In genomic region chrX:9797961-9798360, GRCh38 we compare ENCODE assay signal across 22 cellular contexts. TPM values are rescaled to one million over a fixed set of nuclear protein-coding genes. Genes with fewer than 3 reads are reported as not detected.
DNase-seq lines count a peak whose midpoint lies in the region; ATAC-seq, FAIRE-seq and TF ChIP-seq lines count a peak whose summit lies in the region.
"Had no signal": no experiment of that assay in that cellular context is flagged by ENCODE, and none has a peak within 500 bp of the region (broad histone marks: within the 10 kb centered on the region; RNA-seq: fewer than 3 reads in every experiment).

No MANE protein-coding gene starts in this region.

- H3K36me3 ChIP-seq in H7 (replicated peaks; ENCODE audit: control insufficient read depth, insufficient read depth, low read length) (no peaks in the 10 kb centered on the region), liver (ENCODE audit: control insufficient read depth in 4 of 4, insufficient read depth in 3 of 4, low read depth in 1 of 4, low read length in 3 of 4) (no peaks in the 10 kb centered on the region), spleen (no peaks in the 10 kb centered on the region), small intestine (ENCODE audit: control insufficient read depth in 2 of 2, insufficient read depth in 2 of 2, low read length in 2 of 2) (no peaks in the 10 kb centered on the region)
- H3K36me3 ChIP-seq: MG63, Peyer's patch, SJCRH30 had no signal

- peaks cover 0 to 5% (median 2%) of the 10 kb centered on the region in 4 donors for H3K9me3 ChIP-seq in liver (ENCODE audit: control insufficient read depth in 4 of 4, low read length in 3 of 4)
- H3K9me3 ChIP-seq in spleen: peaks cover 0 to 32% (median 10%) of the 10 kb centered on the region in 8 donors
- H3K9me3 ChIP-seq in small intestine (ENCODE audit: control insufficient read depth, low read depth): no peaks in the 10 kb centered on the region
- H3K9me3 ChIP-seq: MG63, SJCRH30 had no signal

- H3K27ac ChIP-seq in liver (ENCODE audit: low read depth in 1 of 2, low read length in 2 of 2) (no peak overlapping the region), spleen (no peak overlapping the region), small intestine (ENCODE audit: low read depth in 1 of 2, low read length in 1 of 2) (no peak overlapping the region)
- H3K27ac ChIP-seq: C4-2B, Peyer's patch, SJCRH30 had no signal

- intact Hi-C loops in spleen (cut with DNase I; ENCODE audit: low total_unique reads): no loop called here

- H3K4me3 ChIP-seq in H7 (ENCODE audit: insufficient read depth, low read depth, low read length): no peak overlapping the region
- H3K4me3 ChIP-seq in liver (ENCODE audit: low read depth in 1 of 3, low read length in 3 of 3): no peak overlapping the region
- H3K4me3 ChIP-seq in spleen: no peak overlapping the region
- H3K4me3 ChIP-seq in small intestine (ENCODE audit: low read depth in 1 of 2, low read length in 2 of 2): no peak overlapping the region
- H3K4me3 ChIP-seq: K562, MG63, Peyer's patch, SJCRH30 had no signal

- H3K27me3 ChIP-seq in H7 (ENCODE audit: control insufficient read depth, insufficient read depth, low read length): no peaks in the 10 kb centered on the region
- no peaks in the 10 kb centered on the region for H3K27me3 ChIP-seq in liver (ENCODE audit: control insufficient read depth in 4 of 4, insufficient read depth in 4 of 4, low read length in 3 of 4)
- peaks cover 0 to 19% (median 0%) of the 10 kb centered on the region in 7 donors for H3K27me3 ChIP-seq in spleen (replicated peaks in 1 of 7)
- H3K27me3 ChIP-seq in small intestine (ENCODE audit: control insufficient read depth in 2 of 2, insufficient read depth in 2 of 2, low read length in 2 of 2): peaks cover 0 to 2% of the 10 kb centered on the region in 2 donors
- H3K27me3 ChIP-seq: MG63, Peyer's patch, SJCRH30 had no signal

- no peak for FAIRE-seq in small intestine (lab: Jason Lieb, UNC)
- FAIRE-seq: GM19239, K562 had no signal

- TF ChIP-seq CTCF in liver (IDR thresholded peaks at IDR 0.05; ENCODE audit: low read depth, low read length, missing input control): no peak
- no peak for TF ChIP-seq CTCF in spleen (IDR thresholded peaks at IDR 0.05 in 8 of 11, conservative IDR thresholded peaks at IDR 0.05 in 3 of 11)

- H3K4me1 ChIP-seq in liver (ENCODE audit: control insufficient read depth in 4 of 4, insufficient read depth in 4 of 4, low read length in 3 of 4) (peaks cover 0 to 2% (median 0%) of the 10 kb centered on the region in 4 donors), spleen (no peaks in the 10 kb centered on the region), small intestine (ENCODE audit: control insufficient read depth in 2 of 2, insufficient read depth in 1 of 2, low read depth in 1 of 2, low read length in 1 of 2) (no peaks in the 10 kb centered on the region)
- H3K4me1 ChIP-seq: Peyer's patch, SJCRH30 had no signal

- TF ChIP-seq RAD21 in liver (IDR thresholded peaks at IDR 0.05): no peak

- H3K9ac ChIP-seq in liver (ENCODE audit: low read depth in 1 of 2, low read length in 2 of 2): no peak overlapping the region

- DNase-seq in H7 (peak; percentile 69), NCI-H69 (lab: John Stamatoyannopoulos, UW) (peak; percentile 53), spleen (peak; percentile 15), small intestine (no peak)
- DNase-seq: AML-193, GDM1, MG63, NCI-H1048, NCI-H1436, NCI-H2029, NCI-H226, NCI-H510A treated with DMSO at 0.1 percent for 48 hours, Peyer's patch, SJCRH30 had no signal

- 36% methylated on average over 4 of the region's 4 CpGs for WGBS in liver
- WGBS in spleen, 5 donors: 52 to 68% (median 56%) methylated on average over 4 of the region's 4 CpGs
- WGBS in small intestine, 3 donors: 38 to 51% (median 42%) methylated on average over 4 of the region's 4 CpGs

- ATAC-seq in GM19467 (IDR thresholded peaks at IDR 0.05; ENCODE audit: unreplicated experiment): no peak
- ATAC-seq in HG03025 (IDR thresholded peaks at IDR 0.05; ENCODE audit: low FRiP score, unreplicated experiment): no peak
- ATAC-seq: K562 had no signal

- no peak for TF ChIP-seq POLR2A in spleen (IDR thresholded peaks at IDR 0.05)

TF ChIP-seq in liver, 16 proteins besides CTCF, POLR2A, EP300 and RAD21:
- TF ChIP-seq JUND (IDR thresholded peaks at IDR 0.05) (no peak), HNF4A (conservative IDR thresholded peaks at IDR 0.05) (peak; percentile 21 to 26), NR2F2 (IDR thresholded peaks at IDR 0.05) (no peak), YY1 (IDR thresholded peaks at IDR 0.05) (no peak), ATF3 (IDR thresholded peaks at IDR 0.05) (no peak)

RNA-seq across cellular contexts. Expression of gene SHROOM2, which starts 11.7 kb away (rescaled TPM):
- 22.9 and 24.1 TPM in 2 replicates for total RNA-seq in H7 (2014; rRNA removed; shearing (Covaris generic))
- total RNA-seq in liver (1 to 10 TPM; 3.9 to 5.4 TPM), spleen (1 to 10 TPM; 1.5 to 3.7 (median 2.0) TPM)
- polyA plus RNA-seq in liver (1 to 10 TPM; 1.1 to 3.4 TPM), spleen (under 1 TPM; 0.21 to 0.61 (median 0.22) TPM), small intestine (1 to 10 TPM in 1 of 3 donors, under 1 TPM in 2; 0.45 to 1.4 (median 0.54) TPM)
- total RNA-seq: K562, OCI-LY7 had no signal
- polyA plus RNA-seq: K562 had no signal

RNA-seq across cellular contexts. Expression of gene GPR143, which starts 32.3 kb away (rescaled TPM):
- total RNA-seq in H7 (2014; rRNA removed; shearing (Covaris generic)): 29.6 and 32.1 TPM in 2 replicates
- total RNA-seq in liver: 1 to 10 TPM in 1 of 2 donors, under 1 TPM in 1; 0.33 to 1.4 TPM
- under 1 TPM; 0.46 to 0.50 TPM for polyA plus RNA-seq in liver
- total RNA-seq in spleen: not detected
- under 1 TPM in 1 of 3 donors, not detected in 2; 0.17 TPM for polyA plus RNA-seq in spleen
- 1 to 10 TPM in 1 of 3 donors, under 1 TPM in 1, not detected in 1; 0.67 to 1.5 TPM for polyA plus RNA-seq in small intestine
- total RNA-seq: H4, K562, OCI-LY7, Peyer's patch, SJCRH30 had no signal
- polyA plus RNA-seq: K562 had no signal

Comparison
In these comparisons a context has a peak if more than half of its experiments do, and no peak if none do; other contexts are left out.
1. RNA of gene GPR143, which starts 32.3 kb away (total RNA-seq): 29.6 to 32.1 TPM in H7; 0.33 to 1.4 TPM in liver and not detected in spleen; every median in the first group is over 10 times any median in the second.